Comparison of ENCODE assay signal across 28 cellular contexts in the genomic region with DNA sequence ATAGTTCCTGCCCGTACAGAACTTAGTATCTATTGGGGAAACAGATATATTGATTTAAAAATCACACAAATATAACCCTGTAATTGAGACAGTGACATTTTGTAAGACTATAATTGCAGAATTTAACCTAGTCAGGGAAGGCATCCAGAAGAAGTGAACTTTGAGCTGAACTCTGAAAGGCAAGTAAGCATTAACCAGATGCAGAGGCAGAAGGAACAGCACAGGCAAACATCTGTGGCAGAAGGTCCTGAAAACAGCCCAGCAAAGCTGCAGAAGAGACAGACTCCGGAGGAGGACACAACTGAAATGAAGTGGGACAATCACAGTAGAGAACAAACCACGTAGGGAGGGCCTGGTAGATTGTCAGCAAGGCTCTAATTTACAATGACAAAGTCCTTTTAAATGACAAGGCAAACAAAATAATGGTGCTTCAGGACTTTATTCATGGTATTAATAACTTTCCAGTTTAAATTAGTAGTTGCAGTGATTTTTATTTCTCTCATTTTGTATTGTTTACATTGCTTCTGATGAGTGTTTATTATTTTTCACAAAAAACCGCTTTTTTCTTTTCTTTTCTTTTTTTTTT. TPM values are rescaled to one million over a fixed set of nuclear protein-coding genes. Genes with fewer than 3 reads are reported as not detected.
DNase-seq lines count a peak whose midpoint lies in the region; ATAC-seq, FAIRE-seq and TF ChIP-seq lines count a peak whose summit lies in the region.
"Had no signal": no experiment of that assay in that cellular context is flagged by ENCODE, and none has a peak within 500 bp of the region (broad histone marks: within the 10 kb centered on the region; RNA-seq: fewer than 3 reads in every experiment).

No MANE protein-coding gene starts in this region.

- no peak overlapping the region for H3K4me3 ChIP-seq in PC-9
- H3K4me3 ChIP-seq in hepatocyte, result no peak overlapping the region
- no peak overlapping the region for H3K4me3 ChIP-seq in CD4-positive, alpha-beta memory T cell (ENCODE audit: low read length in 2 of 2)
- H3K4me3 ChIP-seq in ovary, result no peak overlapping the region
- H3K4me3 ChIP-seq in uterus, result no peak overlapping the region
- H3K4me3 ChIP-seq: left ventricle myocardium inferior had no signal

- no peak for DNase-seq in GM19239 (ENCODE audit: insufficient read length, low spot score)
- DNase-seq in PC-9, result no peak
- DNase-seq in hepatocyte (ENCODE audit: low spot score), result no peak
- peak; percentile 31 for DNase-seq in renal cortical epithelial cell (ENCODE audit: low read depth)
- no peak for DNase-seq in CD4-positive, alpha-beta memory T cell
- DNase-seq in ovary, result no peak
- no peak for DNase-seq in Right ventricle myocardium superior
- no peak for DNase-seq in uterus
- DNase-seq: activated CD8-positive, alpha-beta T cell treated with anti-CD3 and anti-CD28 coated beads for 36 hours; anterior cingulate cortex; CD8-positive, alpha-beta T cell; cortex of kidney; DMS153; endodermal cell; left ventricle myocardium inferior; naive B cell; NCI-H1048; NCI-H187 treated with DMSO at 0.1 percent for 48 hours; NCI-H748 treated with DMSO at 0.1 percent for 48 hours; occipital lobe; stimulated activated naive CD8-positive, alpha-beta T cell treated with anti-CD3 and anti-CD28 coated beads, Interleukin-15, amount 100 ng/mL, for 72 hours; T-helper 17 cell had no signal

- TF ChIP-seq CTCF in PC-9 (conservative IDR thresholded peaks at IDR 0.05) (no peak), hepatocyte (IDR thresholded peaks at IDR 0.05; ENCODE audit: poor library complexity) (no peak), ovary (IDR thresholded peaks at IDR 0.05) (no peak), uterus (IDR thresholded peaks at IDR 0.05) (no peak)

- peaks cover 18 to 27% (median 19%) of the 10 kb centered on the region in 4 donors for H3K4me1 Mint-ChIP-seq in CD4-positive, alpha-beta memory T cell
- H3K4me1 Mint-ChIP-seq: endodermal cell had no signal

- H3K36me3 ChIP-seq in PC-9 (ENCODE audit: low read depth) (no peaks in the 10 kb centered on the region), hepatocyte (replicated peaks; ENCODE audit: insufficient read depth, low read depth) (no peaks in the 10 kb centered on the region), ovary (no peaks in the 10 kb centered on the region), uterus (no peaks in the 10 kb centered on the region)
- no peaks in the 10 kb centered on the region for H3K36me3 ChIP-seq in CD4-positive, alpha-beta memory T cell (ENCODE audit: insufficient read depth, low read length)
- H3K36me3 ChIP-seq: left ventricle myocardium inferior had no signal

- no peak overlapping the region for H3K27ac Mint-ChIP-seq in CD4-positive, alpha-beta memory T cell
- H3K27ac Mint-ChIP-seq: activated CD8-positive, alpha-beta T cell treated with anti-CD3 and anti-CD28 coated beads for 36 hours; activated naive CD4-positive, alpha-beta T cell treated with anti-CD3 and anti-CD28 coated beads, Interleukin-2, amount 50 U/mL, for 72 hours; CD8-positive, alpha-beta T cell; endodermal cell; mesothelial cell of epicardium; naive B cell; stimulated activated naive CD8-positive, alpha-beta T cell treated with anti-CD3 and anti-CD28 coated beads, Interleukin-15, amount 100 ng/mL, for 72 hours; T-helper 17 cell had no signal

- BruUV-seq in PC-9 (replicated peaks; lab: Mats Ljungman, UMichigan), result no TSS peak

- no peaks in the 10 kb centered on the region for H3K9me3 Mint-ChIP-seq in CD4-positive, alpha-beta memory T cell
- H3K9me3 Mint-ChIP-seq: activated CD8-positive, alpha-beta T cell treated with anti-CD3 and anti-CD28 coated beads for 36 hours; activated naive CD4-positive, alpha-beta T cell treated with anti-CD3 and anti-CD28 coated beads, Interleukin-2, amount 50 U/mL, for 72 hours; CD8-positive, alpha-beta T cell; endodermal cell; mesothelial cell of epicardium; naive B cell; stimulated activated naive CD8-positive, alpha-beta T cell treated with anti-CD3 and anti-CD28 coated beads, Interleukin-15, amount 100 ng/mL, for 72 hours had no signal

- H3K4me2 ChIP-seq in PC-9, result no peak overlapping the region
- H3K4me2 ChIP-seq in hepatocyte, result peak overlapping the region; percentile 20

- no peaks in the 10 kb centered on the region for H3F3A ChIP-seq in PC-9 (ENCODE audit: insufficient read depth, low read depth)

- peaks cover 2 to 8% of the 10 kb centered on the region in 2 donors for H3K36me3 Mint-ChIP-seq in CD4-positive, alpha-beta memory T cell
- H3K36me3 Mint-ChIP-seq: mesothelial cell of epicardium, naive B cell had no signal

- H3K27me3 Mint-ChIP-seq in CD4-positive, alpha-beta memory T cell, result no peaks in the 10 kb centered on the region
- H3K27me3 Mint-ChIP-seq: activated CD8-positive, alpha-beta T cell treated with anti-CD3 and anti-CD28 coated beads for 36 hours; naive B cell; stimulated activated naive CD8-positive, alpha-beta T cell treated with anti-CD3 and anti-CD28 coated beads, Interleukin-15, amount 100 ng/mL, for 72 hours; T-helper 17 cell had no signal

- POLR2A ChIA-PET in PC-9 (lab: Charles Lee; ENCODE audit: unreplicated experiment), result no interaction called here
- POLR2A ChIA-PET in CD4-positive, alpha-beta memory T cell (lab: Charles Lee; ENCODE audit: partially characterized antibody), result no interaction called here

- H2AFZ ChIP-seq in PC-9 (0 out of 2 replicates have a peak overlapping the region, but pooled peaks have one; percentile 52), hepatocyte (no peak overlapping the region)

- H3K27ac ChIP-seq in PC-9 (no peak overlapping the region), hepatocyte (peak overlapping the region; percentile 63), ovary (no peak overlapping the region), uterus (no peak overlapping the region)
- H3K27ac ChIP-seq in CD4-positive, alpha-beta memory T cell (ENCODE audit: low read depth, low read length), result no peak overlapping the region
- H3K27ac ChIP-seq: left ventricle myocardium inferior had no signal

- TF ChIP-seq POLR2A in ovary (IDR thresholded peaks at IDR 0.05), result no peak
- TF ChIP-seq POLR2A in uterus (IDR thresholded peaks at IDR 0.05), result no peak

- H4K20me1 ChIP-seq in PC-9 (ENCODE audit: insufficient read depth), result no peaks in the 10 kb centered on the region
- H4K20me1 ChIP-seq in hepatocyte (ENCODE audit: insufficient read depth, poor library complexity, severe bottlenecking), result no peaks in the 10 kb centered on the region

- no peak for ATAC-seq in Right ventricle myocardium superior (ENCODE audit: poor library complexity)
- ATAC-seq: activated CD8-positive, alpha-beta T cell treated with anti-CD3 and anti-CD28 coated beads for 36 hours; activated naive CD4-positive, alpha-beta T cell treated with anti-CD3 and anti-CD28 coated beads, Interleukin-2, amount 50 U/mL, for 72 hours; CD8-positive, alpha-beta T cell; esophagus mucosa; SK-N-SH treated with all-trans-retinoic acid at 6 μM for 48 hours; stimulated activated naive CD8-positive, alpha-beta T cell treated with anti-CD3 and anti-CD28 coated beads, Interleukin-15, amount 100 ng/mL, for 72 hours; T-helper 17 cell had no signal

- 56% methylated on average over 4 of the region's 4 CpGs for WGBS in hepatocyte (ENCODE audit: low lambda C conversion rate, missing lambda C conversion rate)
- 22 to 46% (median 28%) methylated on average over 4 of the region's 4 CpGs for WGBS in ovary, 3 donors

- no peaks in the 10 kb centered on the region for H3K4me1 ChIP-seq in PC-9 (replicated peaks; ENCODE audit: insufficient read depth)
- H3K4me1 ChIP-seq in hepatocyte (ENCODE audit: insufficient read depth), result no peaks in the 10 kb centered on the region
- H3K4me1 ChIP-seq in CD4-positive, alpha-beta memory T cell (ENCODE audit: insufficient read depth, low read length), result peaks cover 16% of the 10 kb centered on the region
- H3K4me1 ChIP-seq in ovary (ENCODE audit: insufficient read depth), result no peaks in the 10 kb centered on the region
- no peaks in the 10 kb centered on the region for H3K4me1 ChIP-seq in uterus
- H3K4me1 ChIP-seq: left ventricle myocardium inferior had no signal

- intact Hi-C loops in PC-9 (cut with micrococcal nuclease; ENCODE audit: unreplicated experiment) (no loop called here), ovary (cut with DNase I) (no loop called here), Right ventricle myocardium superior (cut with DNase I) (no loop called here), uterus (cut with DNase I; ENCODE audit: low total_unique reads) (no loop called here)
- intact Hi-C loops in CD4-positive, alpha-beta memory T cell (cut with micrococcal nuclease), result no loop called here

- H3K4me3 Mint-ChIP-seq in CD4-positive, alpha-beta memory T cell, result no peak overlapping the region
- H3K4me3 Mint-ChIP-seq: activated CD8-positive, alpha-beta T cell treated with anti-CD3 and anti-CD28 coated beads for 36 hours; CD8-positive, alpha-beta T cell; endodermal cell; mesothelial cell of epicardium; stimulated activated naive CD8-positive, alpha-beta T cell treated with anti-CD3 and anti-CD28 coated beads, Interleukin-15, amount 100 ng/mL, for 72 hours; T-helper 17 cell had no signal

- no peak for TF ChIP-seq EP300 in ovary (IDR thresholded peaks at IDR 0.05)

- CTCF ChIA-PET in PC-9 (lab: Charles Lee), result no interaction called here
- CTCF ChIA-PET in CD4-positive, alpha-beta memory T cell (lab: Charles Lee; ENCODE audit: partially characterized antibody), result no interaction called here

- H3K79me2 ChIP-seq in PC-9 (ENCODE audit: low read depth) (no peaks in the 10 kb centered on the region), hepatocyte (no peaks in the 10 kb centered on the region)

- peak; percentile 80 for FAIRE-seq in GM19239 (lab: Jason Lieb, UNC)
- FAIRE-seq: G401.6 had no signal

- no peaks in the 10 kb centered on the region for H3K9me3 ChIP-seq in PC-9 (ENCODE audit: insufficient read depth, low read depth)
- H3K9me3 ChIP-seq in hepatocyte (ENCODE audit: low read depth), result no peaks in the 10 kb centered on the region
- H3K9me3 ChIP-seq in CD4-positive, alpha-beta memory T cell (ENCODE audit: control insufficient read depth in 1 of 2, low read length in 2 of 2), result no peaks in the 10 kb centered on the region
- no peaks in the 10 kb centered on the region for H3K9me3 ChIP-seq in ovary
- no peaks in the 10 kb centered on the region for H3K9me3 ChIP-seq in uterus
- H3K9me3 ChIP-seq: left ventricle myocardium inferior had no signal

- H3K9me2 ChIP-seq in PC-9 (ENCODE audit: insufficient read depth) (no peaks in the 10 kb centered on the region), hepatocyte (replicated peaks; ENCODE audit: insufficient read depth) (no peaks in the 10 kb centered on the region)

- H3K27me3 ChIP-seq in PC-9 (ENCODE audit: insufficient read depth, low read depth) (no peaks in the 10 kb centered on the region), hepatocyte (no peaks in the 10 kb centered on the region), ovary (no peaks in the 10 kb centered on the region), uterus (no peaks in the 10 kb centered on the region)
- H3K27me3 ChIP-seq in CD4-positive, alpha-beta memory T cell (ENCODE audit: insufficient read depth, low read length), result no peaks in the 10 kb centered on the region

RNA-seq across cellular contexts. Expression of gene BCL2A1, which starts 14.5 kb away (rescaled TPM):
- total RNA-seq in PC-9 (2021), result not detected in 2 replicates
- 7.8 and 9.9 TPM in 2 replicates for total RNA-seq in hepatocyte
- polyA plus RNA-seq in hepatocyte, result 8.4 and 11.1 TPM in 2 replicates
- 9.9 TPM in 1 of 2 replicates, not detected in the other for total RNA-seq in renal cortical epithelial cell
- 10 to 100 TPM; 25.4 to 28.5 TPM for total RNA-seq in CD4-positive, alpha-beta memory T cell
- polyA plus RNA-seq in CD4-positive, alpha-beta memory T cell, result 10 to 100 TPM; 26.5 to 28.0 TPM
- total RNA-seq in ovary, result 1 to 10 TPM in 4 of 7 donors, under 1 TPM in 2, not detected in 1; 0.48 to 4.0 (median 1.2) TPM
- polyA plus RNA-seq in ovary, result 1 to 10 TPM in 1 of 2 donors, under 1 TPM in 1; 0.50 to 2.0 TPM
- total RNA-seq in Right ventricle myocardium superior, result 0.43 TPM
- total RNA-seq in uterus, result 10 to 100 TPM in 1 of 4 donors, 1 to 10 TPM in 1, under 1 TPM in 1, not detected in 1; 0.97 to 12.6 (median 1.3) TPM
- total RNA-seq: endodermal cell, esophagus mucosa, LHCN-M2 had no signal

RNA-seq across cellular contexts. Expression of gene MTHFS, which starts 59.6 kb away (rescaled TPM):
- total RNA-seq in PC-9 (2021) (27.1 and 33.6 TPM in 2 replicates), hepatocyte (89.4 and 99.9 TPM in 2 replicates), renal cortical epithelial cell (26.7 and 34.7 TPM in 2 replicates), ovary (10 to 100 TPM in 4 of 7 donors, 1 to 10 TPM in 3; 5.6 to 25.0 (median 13.6) TPM), Right ventricle myocardium superior (20.5 TPM), uterus (10 to 100 TPM in 1 of 4 donors, 1 to 10 TPM in 2, not detected in 1; 1.5 to 22.4 (median 7.4) TPM)
- polyA plus RNA-seq in hepatocyte (84.0 and 84.5 TPM in 2 replicates), ovary (10 to 100 TPM; 21.5 to 24.4 TPM)
- 10 to 100 TPM; 21.3 to 25.6 TPM for total RNA-seq in CD4-positive, alpha-beta memory T cell
- 100 to 1,000 TPM in 1 of 2 donors, 10 to 100 TPM in 1; 62.9 to 136 TPM for polyA plus RNA-seq in CD4-positive, alpha-beta memory T cell
